In genomic region chr20:13771853-13772453, GRCh38 we compare ENCODE assay signal across 1 cellular context.
TF ChIP-seq lines count a peak whose summit lies in the region.

No MANE protein-coding gene starts in this region.

TF ChIP-seq in HCT116, 20 proteins besides CTCF, POLR2A, EP300 and RAD21 (continued from another document):
- no peak for TF ChIP-seq TCF7L2 (IDR thresholded peaks at IDR 0.05; ENCODE audit: borderline replicate concordance, extremely low read depth, insufficient read depth, insufficient read length)
- no peak for TF ChIP-seq CEBPB (IDR thresholded peaks at IDR 0.05; ENCODE audit: low read depth)
- TF ChIP-seq, protein P1, sequence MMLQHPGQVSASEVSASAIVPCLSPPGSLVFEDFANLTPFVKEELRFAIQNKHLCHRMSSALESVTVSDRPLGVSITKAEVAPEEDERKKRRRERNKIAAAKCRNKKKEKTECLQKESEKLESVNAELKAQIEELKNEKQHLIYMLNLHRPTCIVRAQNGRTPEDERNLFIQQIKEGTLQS (IDR thresholded peaks at IDR 0.05): no peak
- TF ChIP-seq, protein P2, sequence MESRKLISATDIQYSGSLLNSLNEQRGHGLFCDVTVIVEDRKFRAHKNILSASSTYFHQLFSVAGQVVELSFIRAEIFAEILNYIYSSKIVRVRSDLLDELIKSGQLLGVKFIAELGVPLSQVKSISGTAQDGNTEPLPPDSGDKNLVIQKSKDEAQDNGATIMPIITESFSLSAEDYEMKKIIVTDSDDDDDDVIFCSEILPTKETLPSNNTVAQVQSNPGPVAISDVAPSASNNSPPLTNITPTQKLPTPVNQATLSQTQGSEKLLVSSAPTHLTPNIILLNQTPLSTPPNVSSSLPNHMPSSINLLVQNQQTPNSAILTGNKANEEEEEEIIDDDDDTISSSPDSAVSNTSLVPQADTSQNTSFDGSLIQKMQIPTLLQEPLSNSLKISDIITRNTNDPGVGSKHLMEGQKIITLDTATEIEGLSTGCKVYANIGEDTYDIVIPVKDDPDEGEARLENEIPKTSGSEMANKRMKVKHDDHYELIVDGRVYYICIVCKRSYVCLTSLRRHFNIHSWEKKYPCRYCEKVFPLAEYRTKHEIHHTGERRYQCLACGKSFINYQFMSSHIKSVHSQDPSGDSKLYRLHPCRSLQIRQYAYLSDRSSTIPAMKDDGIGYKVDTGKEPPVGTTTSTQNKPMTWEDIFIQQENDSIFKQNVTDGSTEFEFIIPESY (IDR thresholded peaks at IDR 0.05; ENCODE audit: extremely low read depth, insufficient replicate concordance, low read length): no peak
- no peak for TF ChIP-seq EGR1 (IDR thresholded peaks at IDR 0.05; ENCODE audit: low read depth)
- TF ChIP-seq, protein P3, sequence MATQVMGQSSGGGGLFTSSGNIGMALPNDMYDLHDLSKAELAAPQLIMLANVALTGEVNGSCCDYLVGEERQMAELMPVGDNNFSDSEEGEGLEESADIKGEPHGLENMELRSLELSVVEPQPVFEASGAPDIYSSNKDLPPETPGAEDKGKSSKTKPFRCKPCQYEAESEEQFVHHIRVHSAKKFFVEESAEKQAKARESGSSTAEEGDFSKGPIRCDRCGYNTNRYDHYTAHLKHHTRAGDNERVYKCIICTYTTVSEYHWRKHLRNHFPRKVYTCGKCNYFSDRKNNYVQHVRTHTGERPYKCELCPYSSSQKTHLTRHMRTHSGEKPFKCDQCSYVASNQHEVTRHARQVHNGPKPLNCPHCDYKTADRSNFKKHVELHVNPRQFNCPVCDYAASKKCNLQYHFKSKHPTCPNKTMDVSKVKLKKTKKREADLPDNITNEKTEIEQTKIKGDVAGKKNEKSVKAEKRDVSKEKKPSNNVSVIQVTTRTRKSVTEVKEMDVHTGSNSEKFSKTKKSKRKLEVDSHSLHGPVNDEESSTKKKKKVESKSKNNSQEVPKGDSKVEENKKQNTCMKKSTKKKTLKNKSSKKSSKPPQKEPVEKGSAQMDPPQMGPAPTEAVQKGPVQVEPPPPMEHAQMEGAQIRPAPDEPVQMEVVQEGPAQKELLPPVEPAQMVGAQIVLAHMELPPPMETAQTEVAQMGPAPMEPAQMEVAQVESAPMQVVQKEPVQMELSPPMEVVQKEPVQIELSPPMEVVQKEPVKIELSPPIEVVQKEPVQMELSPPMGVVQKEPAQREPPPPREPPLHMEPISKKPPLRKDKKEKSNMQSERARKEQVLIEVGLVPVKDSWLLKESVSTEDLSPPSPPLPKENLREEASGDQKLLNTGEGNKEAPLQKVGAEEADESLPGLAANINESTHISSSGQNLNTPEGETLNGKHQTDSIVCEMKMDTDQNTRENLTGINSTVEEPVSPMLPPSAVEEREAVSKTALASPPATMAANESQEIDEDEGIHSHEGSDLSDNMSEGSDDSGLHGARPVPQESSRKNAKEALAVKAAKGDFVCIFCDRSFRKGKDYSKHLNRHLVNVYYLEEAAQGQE (IDR thresholded peaks at IDR 0.05; ENCODE audit: low read depth): no peak
- TF ChIP-seq JUND (IDR thresholded peaks at IDR 0.05): no peak
- no peak for TF ChIP-seq POLR2AphosphoS5 (IDR thresholded peaks at IDR 0.05; ENCODE audit: low read depth, low read length)
- no peak for TF ChIP-seq CBX3 (IDR thresholded peaks at IDR 0.05; ENCODE audit: low read depth)
- TF ChIP-seq SP1 (IDR thresholded peaks at IDR 0.05; ENCODE audit: low read depth): no peak
